13 cellular contexts compared by ENCODE assay signal in genomic region chr11:12587333-12587997, GRCh38.
A peak's percentile ranks its signal among the peaks of the same experiment; 100 is the strongest.
DNase-seq lines count a peak whose midpoint lies in the region; ATAC-seq, FAIRE-seq and TF ChIP-seq lines count a peak whose summit lies in the region.
"Had no signal": no experiment of that assay in that cellular context is flagged by ENCODE, and none has a peak within 500 bp of the region (broad histone marks: within the 10 kb centered on the region; RNA-seq: fewer than 3 reads in every experiment).

No MANE protein-coding gene starts in this region.

- H3K4me1 ChIP-seq in K562 (replicated peaks in 1 of 2; ENCODE audit: control insufficient read depth in 2 of 2, insufficient read depth in 2 of 2, low read length in 2 of 2) = no peaks in the 10 kb centered on the region
- peaks cover 2 to 7% of the 10 kb centered on the region in 2 donors for H3K4me1 ChIP-seq in lung (ENCODE audit: control insufficient read depth in 2 of 2, insufficient read depth in 2 of 2, low read length in 2 of 2)

- no peaks in the 10 kb centered on the region for H3K9me1 ChIP-seq in K562 (ENCODE audit: control insufficient read depth, insufficient read depth, low read length)

- intact Hi-C loops in K562 (cut with micrococcal nuclease) = no loop called here

- H3K4me2 ChIP-seq in K562 (ENCODE audit: insufficient read depth, low read length) = no peak overlapping the region

- TF ChIP-seq CTCF in K562 (IDR thresholded peaks at IDR 0.05 in 2 of 3, conservative IDR thresholded peaks at IDR 0.05 in 1 of 3; ENCODE audit: insufficient read depth in 2 of 3, low read depth in 1 of 3, low read length in 3 of 3) (no peak), lung (IDR thresholded peaks at IDR 0.05; ENCODE audit: control extremely low read depth, extremely low read depth) (no peak)

- H3K9me3 ChIP-seq in K562 (replicated peaks; ENCODE audit: control insufficient read depth, insufficient read depth, low read depth, low read length) (no peaks in the 10 kb centered on the region), lung (ENCODE audit: control insufficient read depth in 2 of 2, insufficient read depth in 1 of 2, low read length in 1 of 2) (no peaks in the 10 kb centered on the region)

- DNase-seq in AG08395 (ENCODE audit: low spot score) = peak; percentile 31
- peak; percentile 38 for DNase-seq in HTR-8/SVneo (ENCODE audit: insufficient read length, low spot score)
- no peak for DNase-seq in K562 (ENCODE audit: extremely low read depth in 1 of 4, low spot score in 3 of 4)
- no peak for DNase-seq in lung (ENCODE audit: low spot score)
- DNase-seq: CD4-positive, alpha-beta T cell; effector memory CD8-positive, alpha-beta T cell; left ventricle myocardium superior; NCI-H2081 treated with DMSO at 0.1 percent for 48 hours had no signal

- H3K27ac ChIP-seq in K562 (ENCODE audit: extremely low read depth, low read depth, low read length) = no peak overlapping the region
- H3K27ac ChIP-seq in lung (ENCODE audit: low read depth in 1 of 2, low read length in 1 of 2) = no peak overlapping the region

- H3K36me3 ChIP-seq in K562 (ENCODE audit: control insufficient read depth, insufficient read depth, low read length) (no peaks in the 10 kb centered on the region), lung (ENCODE audit: control insufficient read depth in 2 of 2, insufficient read depth in 2 of 2, low read length in 2 of 2) (no peaks in the 10 kb centered on the region)

- no peak for TF ChIP-seq RAD21 in K562 (CRISPR knock-in tag; conservative IDR thresholded peaks at IDR 0.05 in 1 of 2, IDR thresholded peaks at IDR 0.05 in 1 of 2)

- CTCF ChIA-PET in K562 (lab: Yijun Ruan, JAX; ENCODE audit: low intra/inter-chr PET ratio) = no interaction called here

- no peak overlapping the region for H3K9ac ChIP-seq in K562 (ENCODE audit: insufficient read depth in 1 of 2, low read depth in 2 of 2, low read length in 2 of 2)

- no peaks in the 10 kb centered on the region for H4K20me1 ChIP-seq in K562 (replicated peaks; ENCODE audit: control insufficient read depth, insufficient read depth, low read length)

- WGBS in K562 (ENCODE audit: insufficient coverage, low coverage, missing lambda C conversion rate) = 16% methylated on average over 6 of the region's 6 CpGs
- 43 to 51% methylated on average over 6 of the region's 6 CpGs for WGBS in lung, 2 donors

- TF ChIP-seq POLR2A in K562 (conservative IDR thresholded peaks at IDR 0.05) = no peak

- H2AFZ ChIP-seq in K562 (ENCODE audit: low read depth, low read length) = no peak overlapping the region

- peak; percentile 37; the same call in 2 of the 3 replicates for ATAC-seq in K562
- ATAC-seq in lung (ENCODE audit: insufficient read depth, low FRiP score) = peak; percentile 34
- ATAC-seq in HG02938 (IDR thresholded peaks at IDR 0.05; ENCODE audit: unreplicated experiment) = no peak
- ATAC-seq in GM19023 (IDR thresholded peaks at IDR 0.05; ENCODE audit: unreplicated experiment) = no peak
- ATAC-seq in GM21447 (IDR thresholded peaks at IDR 0.05; ENCODE audit: unreplicated experiment) = no peak
- ATAC-seq in GM19351 (IDR thresholded peaks at IDR 0.05; ENCODE audit: unreplicated experiment) = no peak
- ATAC-seq: effector memory CD8-positive, alpha-beta T cell; left ventricle myocardium superior had no signal

- POLR2A ChIA-PET in K562 (lab: Yijun Ruan, JAX) = interaction anchor here (1.1 to 1.6 kb wide), 2 partner anchors 12 to 14 kb away, joined by 3 to 4 read pairs; no protein-coding TSS in a partner anchor

- no peak overlapping the region for H3K4me3 ChIP-seq in K562
- no peak overlapping the region for H3K4me3 ChIP-seq in lung

- peaks cover 0 to 7% of the 10 kb centered on the region in 2 experiments; a peak in 4 of 5 replicates for H3K27me3 ChIP-seq in K562 (ENCODE audit: control insufficient read depth in 2 of 2, insufficient read depth in 2 of 2, low read length in 2 of 2)
- no peaks in the 10 kb centered on the region for H3K27me3 ChIP-seq in lung (ENCODE audit: control insufficient read depth, insufficient read depth)

- no peak for TF ChIP-seq EP300 in K562 (IDR thresholded peaks at IDR 0.05; ENCODE audit: low read length)

- BruUV-seq in K562 (replicated peaks; lab: Mats Ljungman, UMichigan) = no TSS peak

- in situ Hi-C loops in K562 (cut with MboI) = no loop called here

- FAIRE-seq in HTR-8/SVneo (lab: Jason Lieb, UNC) = peak; percentile 49
- no peak for FAIRE-seq in K562 (lab: Jason Lieb, UNC)
- FAIRE-seq: GM18507 had no signal

- H3K79me2 ChIP-seq in K562 (ENCODE audit: control insufficient read depth, insufficient read depth, low read length) = no peaks in the 10 kb centered on the region

TF ChIP-seq in K562, 482 proteins besides CTCF, POLR2A, EP300 and RAD21:
- no peak for TF ChIP-seq GTF2E2 (tag; IDR thresholded peaks at IDR 0.05)

Comparison
In these comparisons a context has a peak if more than half of its experiments do, and no peak if none do; other contexts are left out.
1. DNase-seq: peak in AG08395 (single experiment) and HTR-8/SVneo (single experiment); none in K562 (0 of 4) and lung (single experiment).
2. ATAC-seq: peak in K562 (single experiment) and lung (single experiment); none in HG02938 (single experiment), GM19023 (single experiment), GM21447 (single experiment) and GM19351 (single experiment).